In the genomic region with DNA sequence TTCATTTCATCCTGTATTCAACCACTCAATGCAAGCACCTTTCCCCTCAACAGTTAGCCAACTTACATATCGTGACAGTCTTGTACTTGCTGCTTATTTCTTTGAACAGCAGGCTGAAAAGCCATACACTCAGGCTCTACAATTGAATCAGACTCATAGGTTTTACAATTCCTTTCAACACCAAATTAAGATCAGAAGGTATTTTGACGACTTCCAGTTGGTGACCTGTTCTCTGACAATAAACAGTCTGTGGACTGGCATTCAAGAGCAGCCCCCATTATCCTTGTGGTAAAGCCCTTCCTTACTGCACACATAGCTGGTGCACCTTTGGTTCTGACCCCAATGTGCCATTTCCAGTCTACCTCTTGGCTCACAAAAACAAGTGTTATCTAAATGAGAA, we compare ENCODE assay signal across 9 cellular contexts.
"Had no signal": no experiment of that assay in that cellular context is flagged by ENCODE, and none has a peak within 500 bp of the region (broad histone marks: within the 10 kb centered on the region; RNA-seq: fewer than 3 reads in every experiment).

No MANE protein-coding gene starts in this region.

- H3K27ac Mint-ChIP-seq: H9, HFFc6 had no signal

- DNase-seq: GM23248, H9, HCEC 1CT, HFFc6, IMR-90, KG1 had no signal

- H3K4me3 Mint-ChIP-seq: H9, HFFc6 had no signal

- FAIRE-seq: H1, H54, K562 had no signal

- H3K9me3 Mint-ChIP-seq: H9, HFFc6 had no signal
